8 cellular contexts compared by ENCODE assay signal in the genomic region with DNA sequence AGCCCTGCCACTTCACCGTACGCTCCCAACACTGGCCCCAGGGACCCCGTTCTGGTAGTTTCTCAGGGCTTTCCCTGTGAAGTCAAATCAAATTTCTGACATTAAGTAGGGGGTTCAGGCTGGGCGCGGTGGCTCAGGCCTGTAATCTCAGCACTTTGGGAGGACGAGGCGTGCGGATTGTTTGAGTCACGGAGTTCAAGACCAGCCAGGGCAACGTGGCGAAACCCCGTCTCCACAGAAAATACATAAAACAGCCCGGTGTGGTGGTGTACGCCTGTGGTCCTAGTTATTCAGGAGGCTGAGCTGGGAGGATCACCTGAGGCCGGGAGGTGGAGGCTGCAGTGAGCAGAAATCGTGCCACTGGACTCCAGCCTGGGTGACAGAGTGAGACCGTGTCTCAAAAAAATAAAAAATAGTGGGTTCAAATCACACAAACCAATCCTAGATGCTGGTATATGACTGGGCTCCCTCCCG. TPM values are rescaled to one million over a fixed set of nuclear protein-coding genes. Genes with fewer than 3 reads are reported as not detected.
DNase-seq lines count a peak whose midpoint lies in the region; ATAC-seq, FAIRE-seq and TF ChIP-seq lines count a peak whose summit lies in the region.

No MANE protein-coding gene starts in this region.

- 81% methylated on average over 18 of the region's 18 CpGs for WGBS in HUES64
- 56% methylated on average over 18 of the region's 18 CpGs for WGBS in right cardiac atrium

- peak overlapping the region; percentile 86 to 99 (median 96) for H3K9ac ChIP-seq in BLaER1 treated with 17β-estradiol and CSF1 and Interleukin-3, amounts not matched to agents 10 nM and 100 nM
- peak overlapping the region; percentile 95 for H3K9ac ChIP-seq in HUES64 (ENCODE audit: low read depth, low read length)

- no peak for DNase-seq in activated T-helper 2 cell treated with anti-CD3 and anti-CD28 coated beads, Interferon-gamma antibody, Interleukin-2, Interleukin-4, amounts not matched to agents 10 μg/mL and 5 μg/mL and 100 μg/mL, durations not matched to agents 14 hours and 24 hours and 36 hours (ENCODE audit: low spot score)
- DNase-seq in right cardiac atrium: peak in 2 of 3 donors; percentile 23 to 56
- DNase-seq in stimulated activated CD4-positive, alpha-beta T cell treated with anti-CD3 and anti-CD28 coated beads, Interleukin-15, amount 100 ng/mL, for 24 hours: peak; percentile 65
- no peak for DNase-seq in GM13977 (ENCODE audit: low spot score)
- DNase-seq in 8988T: no peak
- no peak for DNase-seq in frontal cortex (ENCODE audit: low spot score in 2 of 2)

- ATAC-seq in right cardiac atrium: no peak

- no peak for TF ChIP-seq CTCF in GM13977 (IDR thresholded peaks at IDR 0.05; ENCODE audit: extremely low read depth, insufficient read depth, missing control alignments)

- peaks cover 4% of the 10 kb centered on the region for H3K9me3 Mint-ChIP-seq in activated T-helper 2 cell treated with anti-CD3 and anti-CD28 coated beads, Interferon-gamma antibody, Interleukin-2, Interleukin-4, amounts not matched to agents 10 μg/mL and 5 μg/mL and 100 μg/mL, durations not matched to agents 14 hours and 24 hours and 36 hours

- peaks cover 45 to 62% (median 58%) of the 10 kb centered on the region in 10 experiments for H3K4me1 ChIP-seq in BLaER1 treated with 17β-estradiol and CSF1 and Interleukin-3, amounts not matched to agents 10 nM and 100 nM
- H3K4me1 ChIP-seq in HUES64 (ENCODE audit: insufficient read depth, low read length) (peaks cover 6% of the 10 kb centered on the region; the same call in 1 of the 2 replicates), right cardiac atrium (ENCODE audit: control insufficient read depth, insufficient read depth, low read length) (peaks cover 2% of the 10 kb centered on the region)

- H3K4me2 ChIP-seq in BLaER1 treated with 17β-estradiol and CSF1 and Interleukin-3, amounts not matched to agents 10 nM and 100 nM: peak overlapping the region; percentile 90 to 100 (median 97)

- H3K27ac ChIP-seq in BLaER1 treated with 17β-estradiol and CSF1 and Interleukin-3, amounts not matched to agents 10 nM and 100 nM: peak overlapping the region; percentile 72 to 99 (median 94)
- H3K27ac ChIP-seq in HUES64 (ENCODE audit: low read depth, low read length): peak overlapping the region; percentile 53; the same call in 1 of the 2 replicates
- peak overlapping the region; percentile 85 for H3K27ac ChIP-seq in right cardiac atrium (ENCODE audit: low read length)

- H3K4me1 Mint-ChIP-seq in activated T-helper 2 cell treated with anti-CD3 and anti-CD28 coated beads, Interferon-gamma antibody, Interleukin-2, Interleukin-4, amounts not matched to agents 10 μg/mL and 5 μg/mL and 100 μg/mL, durations not matched to agents 14 hours and 24 hours and 36 hours (ENCODE audit: low read depth): peaks cover 24% of the 10 kb centered on the region

- peaks cover 0 to 29% (median 22%) of the 10 kb centered on the region in 11 experiments; a peak in 20 of 22 replicates for H3K9me3 ChIP-seq in BLaER1 treated with 17β-estradiol and CSF1 and Interleukin-3, amounts not matched to agents 10 nM and 100 nM (replicated peaks in 1 of 11)
- H3K9me3 ChIP-seq in HUES64 (ENCODE audit: insufficient read depth, low read depth, low read length): peaks cover 4% of the 10 kb centered on the region; the same call in 1 of the 2 replicates
- H3K9me3 ChIP-seq in right cardiac atrium (ENCODE audit: control insufficient read depth, low read length): no peaks in the 10 kb centered on the region

- H3K4me3 ChIP-seq in BLaER1 treated with 17β-estradiol and CSF1 and Interleukin-3, amounts not matched to agents 10 nM and 100 nM: peak overlapping the region; percentile 83 to 100 (median 96)
- H3K4me3 ChIP-seq in HUES64 (ENCODE audit: low read length) (peak overlapping the region; percentile 95), right cardiac atrium (ENCODE audit: low read length) (peak overlapping the region; percentile 89)

- peak overlapping the region; percentile 99 for H3K27ac Mint-ChIP-seq in activated T-helper 2 cell treated with anti-CD3 and anti-CD28 coated beads, Interferon-gamma antibody, Interleukin-2, Interleukin-4, amounts not matched to agents 10 μg/mL and 5 μg/mL and 100 μg/mL, durations not matched to agents 14 hours and 24 hours and 36 hours

- H4K20me1 ChIP-seq in BLaER1 treated with 17β-estradiol and CSF1 and Interleukin-3, amounts not matched to agents 10 nM and 100 nM: peaks cover 4 to 31% (median 18%) of the 10 kb centered on the region in 11 experiments; a peak in 21 of 22 replicates

- no peaks in the 10 kb centered on the region for H3K27me3 Mint-ChIP-seq in activated T-helper 2 cell treated with anti-CD3 and anti-CD28 coated beads, Interferon-gamma antibody, Interleukin-2, Interleukin-4, amounts not matched to agents 10 μg/mL and 5 μg/mL and 100 μg/mL, durations not matched to agents 14 hours and 24 hours and 36 hours (ENCODE audit: low read depth)

- peaks cover 38% of the 10 kb centered on the region for H3K36me3 Mint-ChIP-seq in activated T-helper 2 cell treated with anti-CD3 and anti-CD28 coated beads, Interferon-gamma antibody, Interleukin-2, Interleukin-4, amounts not matched to agents 10 μg/mL and 5 μg/mL and 100 μg/mL, durations not matched to agents 14 hours and 24 hours and 36 hours (ENCODE audit: low read depth)

- in situ Hi-C loops in GM13977 (cut with MboI; ENCODE audit: low pct_unique_long_range_greater_than_20kb, low sequenced_read_pairs, unreplicated experiment): no loop called here

- peak overlapping the region; percentile 99 for H3K4me3 Mint-ChIP-seq in activated T-helper 2 cell treated with anti-CD3 and anti-CD28 coated beads, Interferon-gamma antibody, Interleukin-2, Interleukin-4, amounts not matched to agents 10 μg/mL and 5 μg/mL and 100 μg/mL, durations not matched to agents 14 hours and 24 hours and 36 hours (ENCODE audit: low read depth)

- no peak for FAIRE-seq in frontal cortex (lab: Jason Lieb, UNC)

- H3K36me3 ChIP-seq in BLaER1 treated with 17β-estradiol and CSF1 and Interleukin-3, amounts not matched to agents 10 nM and 100 nM: peaks cover 0 to 37% (median 19%) of the 10 kb centered on the region in 11 experiments; a peak in 17 of 22 replicates
- H3K36me3 ChIP-seq in HUES64 (ENCODE audit: insufficient read depth, low read length): peaks cover 8% of the 10 kb centered on the region; the same call in 1 of the 2 replicates

- intact Hi-C loops in activated T-helper 2 cell treated with anti-CD3 and anti-CD28 coated beads, Interferon-gamma antibody, Interleukin-2, Interleukin-4, amounts not matched to agents 10 μg/mL and 5 μg/mL and 100 μg/mL, durations not matched to agents 14 hours and 24 hours and 36 hours (cut with micrococcal nuclease): loop anchor here (1.0 to 2.0 kb wide), 2 partner anchors 8 to 31 kb away; partner anchors contain the start of genes HEXD, NARF and OGFOD3
- intact Hi-C loops in right cardiac atrium (cut with DNase I): no loop called here

- no peaks in the 10 kb centered on the region for H3K27me3 ChIP-seq in BLaER1 treated with 17β-estradiol and CSF1 and Interleukin-3, amounts not matched to agents 10 nM and 100 nM
- no peaks in the 10 kb centered on the region for H3K27me3 ChIP-seq in HUES64 (ENCODE audit: insufficient read depth, low read length)
- H3K27me3 ChIP-seq in right cardiac atrium (ENCODE audit: control insufficient read depth, insufficient read depth): no peaks in the 10 kb centered on the region

RNA-seq across cellular contexts. Expression of gene CYBC1, which starts 0.6 kb away (rescaled TPM):
- 44.8 TPM for polyA plus RNA-seq in HUES64 (2013, experiment 1 of 2)
- 37.8 TPM for polyA plus RNA-seq in HUES64 (2013, experiment 2 of 2)
- 252 and 265 TPM in 2 replicates for total RNA-seq in activated T-helper 2 cell treated with anti-CD3 and anti-CD28 coated beads, Interferon-gamma antibody, Interleukin-2, Interleukin-4, amounts not matched to agents 10 μg/mL and 5 μg/mL and 100 μg/mL, durations not matched to agents 14 hours and 24 hours and 36 hours
- 10 to 100 TPM; 31.0 to 34.7 (median 33.5) TPM for total RNA-seq in right cardiac atrium
- polyA plus RNA-seq in right cardiac atrium: 20.8 TPM
- 19.2 TPM for total RNA-seq in frontal cortex

RNA-seq across cellular contexts. Expression of gene NARF, which starts 8.6 kb away (rescaled TPM):
- polyA plus RNA-seq in HUES64 (2013, experiment 1 of 2): 79.8 TPM
- 85.3 TPM for polyA plus RNA-seq in HUES64 (2013, experiment 2 of 2)
- 114 and 123 TPM in 2 replicates for total RNA-seq in activated T-helper 2 cell treated with anti-CD3 and anti-CD28 coated beads, Interferon-gamma antibody, Interleukin-2, Interleukin-4, amounts not matched to agents 10 μg/mL and 5 μg/mL and 100 μg/mL, durations not matched to agents 14 hours and 24 hours and 36 hours
- total RNA-seq in right cardiac atrium (10 to 100 TPM; 67.4 to 99.6 (median 77.1) TPM), frontal cortex (42.8 TPM)
- 79.1 TPM for polyA plus RNA-seq in right cardiac atrium

RNA-seq across cellular contexts. Expression of gene OGFOD3, which starts 31.5 kb away (rescaled TPM):
- polyA plus RNA-seq in HUES64 (2013, experiment 1 of 2): 13.6 TPM
- polyA plus RNA-seq in HUES64 (2013, experiment 2 of 2): 14.3 TPM
- 29.1 and 30.5 TPM in 2 replicates for total RNA-seq in activated T-helper 2 cell treated with anti-CD3 and anti-CD28 coated beads, Interferon-gamma antibody, Interleukin-2, Interleukin-4, amounts not matched to agents 10 μg/mL and 5 μg/mL and 100 μg/mL, durations not matched to agents 14 hours and 24 hours and 36 hours
- total RNA-seq in right cardiac atrium (10 to 100 TPM; 27.9 to 34.0 (median 30.5) TPM), frontal cortex (15.9 TPM)
- 28.9 TPM for polyA plus RNA-seq in right cardiac atrium

RNA-seq across cellular contexts. Expression of gene HEXD, which starts 31.8 kb away (rescaled TPM):
- polyA plus RNA-seq in HUES64 (2013, experiment 1 of 2): 17.5 TPM
- polyA plus RNA-seq in HUES64 (2013, experiment 2 of 2): 16.3 TPM
- 36.6 and 36.7 TPM in 2 replicates for total RNA-seq in activated T-helper 2 cell treated with anti-CD3 and anti-CD28 coated beads, Interferon-gamma antibody, Interleukin-2, Interleukin-4, amounts not matched to agents 10 μg/mL and 5 μg/mL and 100 μg/mL, durations not matched to agents 14 hours and 24 hours and 36 hours
- total RNA-seq in right cardiac atrium: 10 to 100 TPM; 13.6 to 24.4 (median 18.7) TPM
- polyA plus RNA-seq in right cardiac atrium: 22.5 TPM
- 14.3 TPM for total RNA-seq in frontal cortex

Comparison
In these comparisons a context has a peak if more than half of its experiments do, and no peak if none do; other contexts are left out.
1. DNase-seq: peak in right cardiac atrium (2 of 3) and stimulated activated CD4-positive, alpha-beta T cell treated with anti-CD3 and anti-CD28 coated beads, Interleukin-15, amount 100 ng/mL, for 24 hours (single experiment); none in activated T-helper 2 cell treated with anti-CD3 and anti-CD28 coated beads, Interferon-gamma antibody, Interleukin-2, Interleukin-4, amounts not matched to agents 10 μg/mL and 5 μg/mL and 100 μg/mL, durations not matched to agents 14 hours and 24 hours and 36 hours (single experiment), GM13977 (single experiment), 8988T (single experiment) and frontal cortex (0 of 2).
2. Peak in every context shown above with its lines, with median percentiles within 50 percentile points of each other: H3K27ac ChIP-seq and H3K4me3 ChIP-seq.